1 cellular context compared by ENCODE assay signal in genomic region chr20:57407541-57407956, GRCh38.
TF ChIP-seq lines count a peak whose summit lies in the region.

No MANE protein-coding gene starts in this region.

TF ChIP-seq in HepG2, 621 proteins besides CTCF, POLR2A, EP300 and RAD21:
- peak; percentile 2 for TF ChIP-seq AGO1 (IDR thresholded peaks at IDR 0.05; ENCODE audit: low read depth, low read length, poor library complexity, severe bottlenecking)
- TF ChIP-seq ZNF782 (CRISPR knock-in tag; IDR thresholded peaks at IDR 0.05; ENCODE audit: borderline replicate concordance): no peak
- TF ChIP-seq, protein P1, sequence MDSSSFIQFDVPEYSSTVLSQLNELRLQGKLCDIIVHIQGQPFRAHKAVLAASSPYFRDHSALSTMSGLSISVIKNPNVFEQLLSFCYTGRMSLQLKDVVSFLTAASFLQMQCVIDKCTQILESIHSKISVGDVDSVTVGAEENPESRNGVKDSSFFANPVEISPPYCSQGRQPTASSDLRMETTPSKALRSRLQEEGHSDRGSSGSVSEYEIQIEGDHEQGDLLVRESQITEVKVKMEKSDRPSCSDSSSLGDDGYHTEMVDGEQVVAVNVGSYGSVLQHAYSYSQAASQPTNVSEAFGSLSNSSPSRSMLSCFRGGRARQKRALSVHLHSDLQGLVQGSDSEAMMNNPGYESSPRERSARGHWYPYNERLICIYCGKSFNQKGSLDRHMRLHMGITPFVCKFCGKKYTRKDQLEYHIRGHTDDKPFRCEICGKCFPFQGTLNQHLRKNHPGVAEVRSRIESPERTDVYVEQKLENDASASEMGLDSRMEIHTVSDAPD (CRISPR knock-in tag; IDR thresholded peaks at IDR 0.05): no peak
- TF ChIP-seq, protein P2, sequence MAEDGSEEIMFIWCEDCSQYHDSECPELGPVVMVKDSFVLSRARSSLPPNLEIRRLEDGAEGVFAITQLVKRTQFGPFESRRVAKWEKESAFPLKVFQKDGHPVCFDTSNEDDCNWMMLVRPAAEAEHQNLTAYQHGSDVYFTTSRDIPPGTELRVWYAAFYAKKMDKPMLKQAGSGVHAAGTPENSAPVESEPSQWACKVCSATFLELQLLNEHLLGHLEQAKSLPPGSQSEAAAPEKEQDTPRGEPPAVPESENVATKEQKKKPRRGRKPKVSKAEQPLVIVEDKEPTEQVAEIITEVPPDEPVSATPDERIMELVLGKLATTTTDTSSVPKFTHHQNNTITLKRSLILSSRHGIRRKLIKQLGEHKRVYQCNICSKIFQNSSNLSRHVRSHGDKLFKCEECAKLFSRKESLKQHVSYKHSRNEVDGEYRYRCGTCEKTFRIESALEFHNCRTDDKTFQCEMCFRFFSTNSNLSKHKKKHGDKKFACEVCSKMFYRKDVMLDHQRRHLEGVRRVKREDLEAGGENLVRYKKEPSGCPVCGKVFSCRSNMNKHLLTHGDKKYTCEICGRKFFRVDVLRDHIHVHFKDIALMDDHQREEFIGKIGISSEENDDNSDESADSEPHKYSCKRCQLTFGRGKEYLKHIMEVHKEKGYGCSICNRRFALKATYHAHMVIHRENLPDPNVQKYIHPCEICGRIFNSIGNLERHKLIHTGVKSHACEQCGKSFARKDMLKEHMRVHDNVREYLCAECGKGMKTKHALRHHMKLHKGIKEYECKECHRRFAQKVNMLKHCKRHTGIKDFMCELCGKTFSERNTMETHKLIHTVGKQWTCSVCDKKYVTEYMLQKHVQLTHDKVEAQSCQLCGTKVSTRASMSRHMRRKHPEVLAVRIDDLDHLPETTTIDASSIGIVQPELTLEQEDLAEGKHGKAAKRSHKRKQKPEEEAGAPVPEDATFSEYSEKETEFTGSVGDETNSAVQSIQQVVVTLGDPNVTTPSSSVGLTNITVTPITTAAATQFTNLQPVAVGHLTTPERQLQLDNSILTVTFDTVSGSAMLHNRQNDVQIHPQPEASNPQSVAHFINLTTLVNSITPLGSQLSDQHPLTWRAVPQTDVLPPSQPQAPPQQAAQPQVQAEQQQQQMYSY (CRISPR knock-in tag; IDR thresholded peaks at IDR 0.05): no peak
- TF ChIP-seq ZNF556 (CRISPR knock-in tag; IDR thresholded peaks at IDR 0.05; ENCODE audit: borderline replicate concordance): no peak
- 0 out of 2 replicates have a peak, but pooled peaks have one; percentile 26 for TF ChIP-seq HNRNPL (IDR thresholded peaks at IDR 0.05; ENCODE audit: low read depth, low read length)
- TF ChIP-seq ZEB1 (IDR thresholded peaks at IDR 0.05; ENCODE audit: insufficient replicate concordance, low read depth): no peak
- TF ChIP-seq ZFP36L2 (CRISPR knock-in tag; IDR thresholded peaks at IDR 0.05): no peak
- TF ChIP-seq KIAA2018 (CRISPR knock-in tag; IDR thresholded peaks at IDR 0.05; ENCODE audit: borderline replicate concordance): no peak
- TF ChIP-seq TBX3 (IDR thresholded peaks at IDR 0.05; ENCODE audit: borderline replicate concordance): no peak
- TF ChIP-seq, protein P3, sequence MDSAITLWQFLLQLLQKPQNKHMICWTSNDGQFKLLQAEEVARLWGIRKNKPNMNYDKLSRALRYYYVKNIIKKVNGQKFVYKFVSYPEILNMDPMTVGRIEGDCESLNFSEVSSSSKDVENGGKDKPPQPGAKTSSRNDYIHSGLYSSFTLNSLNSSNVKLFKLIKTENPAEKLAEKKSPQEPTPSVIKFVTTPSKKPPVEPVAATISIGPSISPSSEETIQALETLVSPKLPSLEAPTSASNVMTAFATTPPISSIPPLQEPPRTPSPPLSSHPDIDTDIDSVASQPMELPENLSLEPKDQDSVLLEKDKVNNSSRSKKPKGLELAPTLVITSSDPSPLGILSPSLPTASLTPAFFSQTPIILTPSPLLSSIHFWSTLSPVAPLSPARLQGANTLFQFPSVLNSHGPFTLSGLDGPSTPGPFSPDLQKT (CRISPR knock-in tag; IDR thresholded peaks at IDR 0.05; ENCODE audit: borderline replicate concordance): no peak
